9 cellular contexts compared by ENCODE assay signal in genomic region chr12:68237068-68237467, GRCh38. TPM values are rescaled to one million over a fixed set of nuclear protein-coding genes. Genes with fewer than 3 reads are reported as not detected.
DNase-seq lines count a peak whose midpoint lies in the region; ATAC-seq and TF ChIP-seq lines count a peak whose summit lies in the region.
"Had no signal": no experiment of that assay in that cellular context is flagged by ENCODE, and none has a peak within 500 bp of the region (broad histone marks: within the 10 kb centered on the region; RNA-seq: fewer than 3 reads in every experiment).

No MANE protein-coding gene starts in this region.

- H3K4me1 ChIP-seq in heart left ventricle (peaks cover 0 to 37% (median 12%) of the 10 kb centered on the region in 12 donors), upper lobe of right lung (peaks cover 4% of the 10 kb centered on the region)

- H3K27me3 Mint-ChIP-seq in T-helper 17 cell, result no peaks in the 10 kb centered on the region

- H3K36me3 ChIP-seq in heart left ventricle, result no peaks in the 10 kb centered on the region
- H3K36me3 ChIP-seq in upper lobe of right lung, result no peaks in the 10 kb centered on the region

- H3K4me3 ChIP-seq in heart left ventricle, result peak overlapping the region in 9 of 12 donors; percentile 27 to 57 (median 46)
- peak overlapping the region; percentile 44 for H3K4me3 ChIP-seq in upper lobe of right lung

- H3K36me3 Mint-ChIP-seq in T-helper 17 cell (ENCODE audit: low read depth), result peaks cover 2% of the 10 kb centered on the region

- DNase-seq in heart left ventricle (no peak), cardiac septum (ENCODE audit: low spot score) (no peak), T-helper 17 cell (no peak), inferior parietal cortex (ENCODE audit: extremely low spot score) (peak; percentile 22), upper lobe of right lung (no peak), posterior vena cava (ENCODE audit: low spot score) (no peak)
- DNase-seq in stimulated activated CD4-positive, alpha-beta T cell treated with anti-CD3 and anti-CD28 coated beads, Interleukin-15, amount 100 ng/mL, for 24 hours, result no peak

- no peaks in the 10 kb centered on the region for H3K27me3 ChIP-seq in heart left ventricle
- no peaks in the 10 kb centered on the region for H3K27me3 ChIP-seq in upper lobe of right lung

- peak overlapping the region; percentile 93 for H3K27ac Mint-ChIP-seq in T-helper 17 cell

- TF ChIP-seq CTCF in heart left ventricle (IDR thresholded peaks at IDR 0.05) (peak in 4 of 12 donors; percentile 7 to 34 (median 22)), upper lobe of right lung (IDR thresholded peaks at IDR 0.05) (no peak)

- peak overlapping the region; percentile 92 for H3K4me3 Mint-ChIP-seq in T-helper 17 cell

- H3K27ac ChIP-seq in heart left ventricle, result peak overlapping the region in 8 of 12 donors; percentile 16 to 71 (median 36)
- H3K27ac ChIP-seq in upper lobe of right lung, result peak overlapping the region; percentile 45

- no peak for TF ChIP-seq POLR2A in heart left ventricle (IDR thresholded peaks at IDR 0.05)

- 65 to 73% (median 72%) methylated on average over 2 of the region's 2 CpGs for WGBS in heart left ventricle, 4 donors

- intact Hi-C loops in heart left ventricle (cut with DNase I) (loop anchor here in 2 of 10 donors (5.0 kb wide), 1 partner anchor 80 kb away; no protein-coding TSS in a partner anchor), cardiac septum (cut with DNase I) (no loop called here), upper lobe of right lung (cut with DNase I) (no loop called here), posterior vena cava (cut with DNase I) (no loop called here)

- no peaks in the 10 kb centered on the region for H3K9me3 ChIP-seq in heart left ventricle
- H3K9me3 ChIP-seq in T-helper 17 cell (ENCODE audit: control insufficient read depth, low read length, poor library complexity, severe bottlenecking), result no peaks in the 10 kb centered on the region
- H3K9me3 ChIP-seq in upper lobe of right lung, result no peaks in the 10 kb centered on the region

- H3K4me1 Mint-ChIP-seq in T-helper 17 cell, result peaks cover 49% of the 10 kb centered on the region

- peak in 2 of 4 donors; percentile 9 to 10 for ATAC-seq in heart left ventricle
- ATAC-seq in T-helper 17 cell, result no peak
- ATAC-seq in upper lobe of right lung, result no peak
- no peak for ATAC-seq in HG02678 (IDR thresholded peaks at IDR 0.05; ENCODE audit: unreplicated experiment)

RNA-seq across cellular contexts. Expression of gene IL26, which starts 11.5 kb away (rescaled TPM):
- not detected for total RNA-seq in heart left ventricle
- not detected for polyA plus RNA-seq in heart left ventricle
- total RNA-seq in cardiac septum, result not detected
- total RNA-seq in T-helper 17 cell, result under 1 TPM in 1 of 2 donors, not detected in 1; 0.52 TPM
- not detected for total RNA-seq in upper lobe of right lung
- total RNA-seq in posterior vena cava, result not detected
- total RNA-seq: dermis blood vessel endothelial cell had no signal

RNA-seq across cellular contexts. Expression of gene IL22, which starts 16.3 kb away (rescaled TPM):
- total RNA-seq in heart left ventricle (not detected), cardiac septum (not detected), T-helper 17 cell (1 to 10 TPM in 1 of 2 donors, under 1 TPM in 1; 0.50 to 5.6 TPM), upper lobe of right lung (not detected), posterior vena cava (not detected)
- polyA plus RNA-seq in heart left ventricle, result not detected
- total RNA-seq: dermis blood vessel endothelial cell had no signal
